23 cellular contexts compared by ENCODE assay signal in the genomic region with DNA sequence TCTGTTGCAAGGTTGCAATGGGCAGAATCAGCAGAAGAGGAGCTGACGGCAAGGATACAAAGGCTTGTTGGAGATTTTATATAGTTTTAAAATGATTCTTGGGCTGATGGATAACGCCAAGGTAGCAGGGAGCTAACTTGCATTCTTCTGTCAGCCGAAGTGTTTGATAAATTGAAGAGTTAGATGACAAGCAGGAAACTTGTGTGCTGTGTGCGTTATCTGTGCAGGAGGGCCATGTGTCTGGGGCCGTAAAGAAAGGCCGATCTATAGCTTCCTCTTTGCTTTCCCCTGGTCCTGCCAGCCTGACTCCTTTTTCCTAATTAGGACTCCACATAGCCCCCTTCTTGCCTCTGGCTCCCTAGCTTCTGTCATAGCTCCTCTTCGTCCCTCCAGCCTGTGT.
"Had no signal": no experiment of that assay in that cellular context is flagged by ENCODE, and none has a peak within 500 bp of the region (broad histone marks: within the 10 kb centered on the region; RNA-seq: fewer than 3 reads in every experiment).

No MANE protein-coding gene starts in this region.

- H3K4me2 ChIP-seq: hepatocyte, smooth muscle cell had no signal

- DNase-seq: islet precursor cell; left ventricle myocardium inferior; mesendoderm; naive B cell; natural killer cell; ovary; retina; right cardiac atrium; stimulated activated CD4-positive, alpha-beta T cell treated with anti-CD3 and anti-CD28 coated beads, Interleukin-1b, Interleukin-23, amount 100 ng/mL, for 48 hours; stimulated activated CD4-positive, alpha-beta T cell treated with anti-CD3 and anti-CD28 coated beads, Interleukin-2, amount 100 ng/mL, for 48 hours; stimulated activated CD4-positive, alpha-beta T cell treated with anti-CD3 and anti-CD28 coated beads, Interleukin-4, amount 100 ng/mL, for 4 hours; stimulated activated CD8-positive, alpha-beta memory T cell treated with anti-CD3 and anti-CD28 coated beads, Interleukin-4, amount 100 ng/mL, for 48 hours; stimulated activated naive CD4-positive, alpha-beta T cell treated with Interleukin-2 at 50 U/mL for 16 hours; stimulated activated naive CD8-positive, alpha-beta T cell treated with anti-CD3 and anti-CD28 coated beads, Interleukin-15, amount 100 ng/mL, for 72 hours; substantia nigra; uterus had no signal

- H3K27ac ChIP-seq: hepatocyte, left ventricle myocardium inferior, ovary, prostate gland, tibial nerve, uterus had no signal

- H3K4me3 ChIP-seq: hepatocyte, left ventricle myocardium inferior, lung, ovary, prostate gland, smooth muscle cell, tibial nerve, uterus had no signal

- H3K36me3 ChIP-seq: left ventricle myocardium inferior, ovary, prostate gland, tibial nerve, uterus had no signal

- ATAC-seq: natural killer cell; right cardiac atrium; sciatic nerve; stimulated activated memory B cell treated with anti-CD40 and anti-IgM and Interleukin-4, amounts not matched to agents 10 μg/mL and 1 μg/mL and 100 μg/mL, for 72 hours; stimulated activated naive CD8-positive, alpha-beta T cell treated with anti-CD3 and anti-CD28 coated beads, Interleukin-15, amount 100 ng/mL, for 72 hours had no signal

- H2AFZ ChIP-seq: hepatocyte had no signal

- H3K4me1 ChIP-seq: left ventricle myocardium inferior, prostate gland, tibial nerve, uterus had no signal

- H3K9me3 ChIP-seq: left ventricle myocardium inferior, ovary, prostate gland, tibial nerve, uterus had no signal

- H3K79me2 ChIP-seq: hepatocyte had no signal

- H3K27me3 ChIP-seq: hepatocyte, ovary, uterus had no signal
